In genomic region chr17:12737740-12738469, GRCh38 we compare ENCODE assay signal across 20 cellular contexts. TPM values are rescaled to one million over a fixed set of nuclear protein-coding genes. Genes with fewer than 3 reads are reported as not detected.
DNase-seq lines count a peak whose midpoint lies in the region; ATAC-seq, FAIRE-seq and TF ChIP-seq lines count a peak whose summit lies in the region.
"Had no signal": no experiment of that assay in that cellular context is flagged by ENCODE, and none has a peak within 500 bp of the region (broad histone marks: within the 10 kb centered on the region; RNA-seq: fewer than 3 reads in every experiment).

No MANE protein-coding gene starts in this region.

- CTCF ChIA-PET in A549 (lab: Yijun Ruan, JAX): interaction anchor here (0.6 to 2.0 kb wide), 5 partner anchors 10 to 192 kb away, joined by 3 to 6 read pairs (median 4); no protein-coding TSS in a partner anchor
- CTCF ChIA-PET in SK-N-SH (lab: Yijun Ruan, JAX): no interaction called here

- 61% methylated on average over 7 of the region's 7 CpGs for WGBS in A549 (ENCODE audit: missing lambda C conversion rate)
- WGBS in SK-N-SH (ENCODE audit: low lambda C conversion rate): 12% methylated on average over 7 of the region's 7 CpGs

- H3K9me3 ChIP-seq in A549: no peaks in the 10 kb centered on the region
- no peaks in the 10 kb centered on the region for H3K9me3 ChIP-seq in SK-N-SH
- H3K9me3 ChIP-seq in MG63: no peaks in the 10 kb centered on the region
- H3K9me3 ChIP-seq: BLaER1 treated with 17β-estradiol and CSF1 and Interleukin-3, amounts not matched to agents 10 nM and 100 nM; SJSA1 had no signal

- FAIRE-seq in A549 (lab: Jason Lieb, UNC): no peak
- FAIRE-seq: A204.1, GM12892 had no signal

- H3K79me2 ChIP-seq in SK-N-SH (ENCODE audit: insufficient read depth): no peaks in the 10 kb centered on the region

- no peak overlapping the region for H3K9ac ChIP-seq in SK-N-SH
- H3K9ac ChIP-seq: BLaER1 treated with 17β-estradiol and CSF1 and Interleukin-3, amounts not matched to agents 10 nM and 100 nM had no signal

- TF ChIP-seq POLR2A in A549 (IDR thresholded peaks at IDR 0.05; ENCODE audit: low read length): no peak

- no peak for DNase-seq in A549 (ENCODE audit: low read depth in 1 of 2, low spot score in 1 of 2)
- DNase-seq in H7: peak; percentile 41
- peak; percentile 15 for DNase-seq in choroid plexus epithelial cell (ENCODE audit: low read depth)
- peak; percentile 26 for DNase-seq in islet precursor cell
- DNase-seq in OCI-M1 (lab: John Stamatoyannopoulos, UW): no peak
- DNase-seq in SK-N-SH: no peak
- DNase-seq in MG63: no peak
- DNase-seq: GF-D8, GOT3, NCI-H1436, NCI-H2029, NCI-H510A, NCI-H774, PC-9 had no signal

- no peak overlapping the region for H2AFZ ChIP-seq in SK-N-SH (ENCODE audit: low read depth)
- H2AFZ ChIP-seq: PC-9 had no signal

- H3K27me3 ChIP-seq in H7 (ENCODE audit: control insufficient read depth, insufficient read depth, low read length) (no peaks in the 10 kb centered on the region), SK-N-SH (ENCODE audit: insufficient read depth) (peaks cover 60% of the 10 kb centered on the region), MG63 (no peaks in the 10 kb centered on the region)
- H3K27me3 ChIP-seq: BLaER1 treated with 17β-estradiol and CSF1 and Interleukin-3, amounts not matched to agents 10 nM and 100 nM; SJSA1 had no signal

- no peaks in the 10 kb centered on the region for H3K9me2 ChIP-seq in SK-N-SH

- H3F3A ChIP-seq in SK-N-SH (replicated peaks; ENCODE audit: insufficient read depth): no peaks in the 10 kb centered on the region

- H3K4me1 ChIP-seq in A549: peaks cover 14% of the 10 kb centered on the region
- H3K4me1 ChIP-seq in SK-N-SH (ENCODE audit: control insufficient read depth in 1 of 2, insufficient read depth in 2 of 2, low read depth in 1 of 2, low read length in 1 of 2): no peaks in the 10 kb centered on the region
- H3K4me1 ChIP-seq: BLaER1 treated with 17β-estradiol and CSF1 and Interleukin-3, amounts not matched to agents 10 nM and 100 nM had no signal

- H3K4me2 ChIP-seq in A549 (no peak overlapping the region), SK-N-SH (no peak overlapping the region)
- H3K4me2 ChIP-seq: BLaER1 treated with 17β-estradiol and CSF1 and Interleukin-3, amounts not matched to agents 10 nM and 100 nM; PC-9 had no signal

- H3K27ac ChIP-seq in A549 (no peak overlapping the region), SK-N-SH (ENCODE audit: low read depth in 2 of 2, low read length in 1 of 2) (no peak overlapping the region)
- H3K27ac ChIP-seq: BLaER1 treated with 17β-estradiol and CSF1 and Interleukin-3, amounts not matched to agents 10 nM and 100 nM; HL-60; PC-9; SJSA1 had no signal

- TF ChIP-seq RAD21 in A549 (conservative IDR thresholded peaks at IDR 0.05 in 1 of 2, IDR thresholded peaks at IDR 0.05 in 1 of 2) (no peak), SK-N-SH (IDR thresholded peaks at IDR 0.05; ENCODE audit: low read length) (no peak)

- ATAC-seq in A549 (no peak), HG03159 (IDR thresholded peaks at IDR 0.05; ENCODE audit: unreplicated experiment) (no peak)

- POLR2A ChIA-PET in A549 (lab: Yijun Ruan, JAX) (no interaction called here), SK-N-SH (lab: Yijun Ruan, JAX) (no interaction called here)

- TF ChIP-seq EP300 in A549 (IDR thresholded peaks at IDR 0.05) (no peak), SK-N-SH (IDR thresholded peaks at IDR 0.05; ENCODE audit: borderline replicate concordance in 1 of 2, low read depth in 1 of 2, low read length in 1 of 2) (no peak)

- H4K20me1 ChIP-seq in SK-N-SH (ENCODE audit: insufficient read depth): no peaks in the 10 kb centered on the region
- H4K20me1 ChIP-seq: BLaER1 treated with 17β-estradiol and CSF1 and Interleukin-3, amounts not matched to agents 10 nM and 100 nM had no signal

- H3K4me3 ChIP-seq in A549 (no peak overlapping the region), H7 (ENCODE audit: insufficient read depth, low read depth, low read length) (no peak overlapping the region), choroid plexus epithelial cell (ENCODE audit: low read depth, low read length) (no peak overlapping the region), SK-N-SH (ENCODE audit: low read depth in 2 of 2, low read length in 1 of 2) (no peak overlapping the region), MG63 (no peak overlapping the region)
- H3K4me3 ChIP-seq: BLaER1 treated with 17β-estradiol and CSF1 and Interleukin-3, amounts not matched to agents 10 nM and 100 nM; PC-9; SJSA1 had no signal

- TF ChIP-seq CTCF in A549 (IDR thresholded peaks at IDR 0.05) (no peak), choroid plexus epithelial cell (conservative IDR thresholded peaks at IDR 0.05; ENCODE audit: low read depth, low read length) (no peak), SK-N-SH (IDR thresholded peaks at IDR 0.05) (no peak)

- H3K36me3 ChIP-seq in H7 (replicated peaks; ENCODE audit: control insufficient read depth, insufficient read depth, low read length): no peaks in the 10 kb centered on the region
- no peaks in the 10 kb centered on the region for H3K36me3 ChIP-seq in SK-N-SH (replicated peaks in 1 of 2; ENCODE audit: control insufficient read depth in 1 of 2, insufficient read depth in 2 of 2, low read length in 1 of 2)
- no peaks in the 10 kb centered on the region for H3K36me3 ChIP-seq in MG63
- H3K36me3 ChIP-seq: BLaER1 treated with 17β-estradiol and CSF1 and Interleukin-3, amounts not matched to agents 10 nM and 100 nM; SJSA1 had no signal

TF ChIP-seq in A549, 52 proteins besides CTCF, POLR2A, EP300 and RAD21:
- TF ChIP-seq CEBPB (IDR thresholded peaks at IDR 0.05): peak; percentile 18 to 42; a peak in 3 of 4 replicates
- TF ChIP-seq, protein P1, sequence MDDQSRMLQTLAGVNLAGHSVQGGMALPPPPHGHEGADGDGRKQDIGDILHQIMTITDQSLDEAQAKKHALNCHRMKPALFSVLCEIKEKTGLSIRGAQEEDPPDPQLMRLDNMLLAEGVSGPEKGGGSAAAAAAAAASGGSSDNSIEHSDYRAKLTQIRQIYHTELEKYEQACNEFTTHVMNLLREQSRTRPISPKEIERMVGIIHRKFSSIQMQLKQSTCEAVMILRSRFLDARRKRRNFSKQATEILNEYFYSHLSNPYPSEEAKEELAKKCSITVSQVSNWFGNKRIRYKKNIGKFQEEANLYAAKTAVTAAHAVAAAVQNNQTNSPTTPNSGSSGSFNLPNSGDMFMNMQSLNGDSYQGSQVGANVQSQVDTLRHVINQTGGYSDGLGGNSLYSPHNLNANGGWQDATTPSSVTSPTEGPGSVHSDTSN (IDR thresholded peaks at IDR 0.05): no peak
TF ChIP-seq in A549: peak in this region for 1.

TF ChIP-seq in SK-N-SH, 30 proteins besides CTCF, POLR2A, EP300 and RAD21 (continues in another document):
- TF ChIP-seq FOXM1 (IDR thresholded peaks at IDR 0.05; ENCODE audit: low read depth) (no peak), GATA2 (CRISPR knock-in tag; IDR thresholded peaks at IDR 0.05) (no peak), EZH2phosphoT487 (IDR thresholded peaks at IDR 0.05; ENCODE audit: borderline replicate concordance, low read depth) (no peak), TCF12 (IDR thresholded peaks at IDR 0.05) (no peak), SIN3A (IDR thresholded peaks at IDR 0.05; ENCODE audit: borderline replicate concordance, low read depth, low read length) (no peak), GABPA (IDR thresholded peaks at IDR 0.05; ENCODE audit: low read depth) (no peak), CHD2 (IDR thresholded peaks at IDR 0.05; ENCODE audit: low read length, partially characterized antibody) (no peak), FOXJ3 (CRISPR knock-in tag; IDR thresholded peaks at IDR 0.05) (no peak), YY1 (IDR thresholded peaks at IDR 0.05; ENCODE audit: low read depth) (no peak), NRF1 (IDR thresholded peaks at IDR 0.05; ENCODE audit: low read depth, low read length) (no peak)
- TF ChIP-seq, protein P2, sequence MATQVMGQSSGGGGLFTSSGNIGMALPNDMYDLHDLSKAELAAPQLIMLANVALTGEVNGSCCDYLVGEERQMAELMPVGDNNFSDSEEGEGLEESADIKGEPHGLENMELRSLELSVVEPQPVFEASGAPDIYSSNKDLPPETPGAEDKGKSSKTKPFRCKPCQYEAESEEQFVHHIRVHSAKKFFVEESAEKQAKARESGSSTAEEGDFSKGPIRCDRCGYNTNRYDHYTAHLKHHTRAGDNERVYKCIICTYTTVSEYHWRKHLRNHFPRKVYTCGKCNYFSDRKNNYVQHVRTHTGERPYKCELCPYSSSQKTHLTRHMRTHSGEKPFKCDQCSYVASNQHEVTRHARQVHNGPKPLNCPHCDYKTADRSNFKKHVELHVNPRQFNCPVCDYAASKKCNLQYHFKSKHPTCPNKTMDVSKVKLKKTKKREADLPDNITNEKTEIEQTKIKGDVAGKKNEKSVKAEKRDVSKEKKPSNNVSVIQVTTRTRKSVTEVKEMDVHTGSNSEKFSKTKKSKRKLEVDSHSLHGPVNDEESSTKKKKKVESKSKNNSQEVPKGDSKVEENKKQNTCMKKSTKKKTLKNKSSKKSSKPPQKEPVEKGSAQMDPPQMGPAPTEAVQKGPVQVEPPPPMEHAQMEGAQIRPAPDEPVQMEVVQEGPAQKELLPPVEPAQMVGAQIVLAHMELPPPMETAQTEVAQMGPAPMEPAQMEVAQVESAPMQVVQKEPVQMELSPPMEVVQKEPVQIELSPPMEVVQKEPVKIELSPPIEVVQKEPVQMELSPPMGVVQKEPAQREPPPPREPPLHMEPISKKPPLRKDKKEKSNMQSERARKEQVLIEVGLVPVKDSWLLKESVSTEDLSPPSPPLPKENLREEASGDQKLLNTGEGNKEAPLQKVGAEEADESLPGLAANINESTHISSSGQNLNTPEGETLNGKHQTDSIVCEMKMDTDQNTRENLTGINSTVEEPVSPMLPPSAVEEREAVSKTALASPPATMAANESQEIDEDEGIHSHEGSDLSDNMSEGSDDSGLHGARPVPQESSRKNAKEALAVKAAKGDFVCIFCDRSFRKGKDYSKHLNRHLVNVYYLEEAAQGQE (IDR thresholded peaks at IDR 0.05; ENCODE audit: low read depth, low read length): no peak

RNA-seq across cellular contexts. Expression of gene ARHGAP44, which starts 51.4 kb away (rescaled TPM):
- polyA plus RNA-seq in A549 (2011; rRNA removed) (4.1 and 4.5 TPM in 2 replicates), A549 (2017; fragmentation: RNase III; extraction: RNeasy Plus Mini Kit Qiagen cat#74134 plus additional on column Dnase treatment) (3.7 to 5.0 TPM (median 4.2 TPM) in 3 replicates), SK-N-SH (2012; rRNA removed) (0.11 and 0.28 TPM in 2 replicates)
- 3.0 and 3.9 TPM in 2 replicates for polyA plus RNA-seq in A549 (2012; cell fraction: cytosol; rRNA removed)
- 4.1 and 5.4 TPM in 2 replicates for polyA plus RNA-seq in A549 (2012; cell fraction: nucleus; rRNA removed)
- polyA minus RNA-seq in A549 (2011; rRNA and poly(A)+ RNA removed): 3.1 and 4.1 TPM in 2 replicates
- total RNA-seq in H7 (2014; rRNA removed; shearing (Covaris generic)): 9.2 and 11.2 TPM in 2 replicates
- polyA plus RNA-seq in SK-N-SH (2012; cell fraction: cytosol; rRNA removed): 0.06 and 0.17 TPM in 2 replicates
- polyA plus RNA-seq in SK-N-SH (2012; cell fraction: nucleus; rRNA removed): 0.19 and 0.24 TPM in 2 replicates
- 1.2 and 2.8 TPM in 2 replicates for total RNA-seq in MG63 (2014; rRNA removed; shearing (Covaris generic); ENCODE audit: low replicate concordance)
- total RNA-seq: PC-9 had no signal

Comparison
In these comparisons a context has a peak if more than half of its experiments do, and no peak if none do; other contexts are left out.
1. DNase-seq: peak in H7 (single experiment), choroid plexus epithelial cell (single experiment) and islet precursor cell (single experiment); none in A549 (0 of 2), OCI-M1 (single experiment), SK-N-SH (single experiment) and MG63 (single experiment).